29 cellular contexts compared by ENCODE assay signal in genomic region chr1:82287556-82287955, GRCh38.
DNase-seq lines count a peak whose midpoint lies in the region; ATAC-seq and TF ChIP-seq lines count a peak whose summit lies in the region.
"Had no signal": no experiment of that assay in that cellular context is flagged by ENCODE, and none has a peak within 500 bp of the region (broad histone marks: within the 10 kb centered on the region; RNA-seq: fewer than 3 reads in every experiment).

No MANE protein-coding gene starts in this region.

- no peak for ATAC-seq in body of pancreas
- ATAC-seq: A549; CD8-positive, alpha-beta T cell had no signal

- CTCF ChIA-PET in HEK293 (lab: Yijun Ruan, JAX) = no interaction called here

- POLR2A ChIA-PET in HEK293 (lab: Yijun Ruan, JAX) = no interaction called here

- no peaks in the 10 kb centered on the region for H3K27me3 ChIP-seq in body of pancreas
- H3K27me3 ChIP-seq: BE2C; BLaER1; BLaER1 treated with 17β-estradiol and CSF1 and Interleukin-3, amounts not matched to agents 10 nM and 100 nM had no signal

- H3K36me3 ChIP-seq in HEK293 (ENCODE audit: control insufficient read depth in 2 of 2, insufficient read depth in 1 of 2, low read length in 2 of 2) (no peaks in the 10 kb centered on the region), body of pancreas (replicated peaks in 1 of 2; ENCODE audit: insufficient read depth in 1 of 2, low read depth in 2 of 2) (no peaks in the 10 kb centered on the region)
- H3K36me3 ChIP-seq: BE2C; BLaER1; BLaER1 treated with 17β-estradiol and CSF1 and Interleukin-3, amounts not matched to agents 10 nM and 100 nM had no signal

- H3K27ac ChIP-seq in HEK293 (ENCODE audit: extremely low read depth, low read depth, low read length) (no peak overlapping the region), body of pancreas (no peak overlapping the region)
- H3K27ac ChIP-seq: 22Rv1; A549; BLaER1; BLaER1 treated with 17β-estradiol and CSF1 and Interleukin-3, amounts not matched to agents 10 nM and 100 nM; C4-2B had no signal

- H3K4me3 ChIP-seq in HEK293 (ENCODE audit: low read depth, low read length) = no peak overlapping the region
- H3K4me3 ChIP-seq in epithelial cell of esophagus (ENCODE audit: low read length) = no peak overlapping the region
- no peak overlapping the region for H3K4me3 ChIP-seq in body of pancreas
- H3K4me3 ChIP-seq: A549; BLaER1; BLaER1 treated with 17β-estradiol and CSF1 and Interleukin-3, amounts not matched to agents 10 nM and 100 nM had no signal

- intact Hi-C loops in body of pancreas (cut with DNase I) = no loop called here

- TF ChIP-seq CTCF in HEK293 (tag by site-specific recombination; IDR thresholded peaks at IDR 0.05) (no peak), epithelial cell of esophagus (IDR thresholded peaks at IDR 0.05; ENCODE audit: insufficient read depth, low read depth, low read length, missing control alignments) (no peak), body of pancreas (IDR thresholded peaks at IDR 0.05) (no peak)

- H3K9me3 ChIP-seq in HEK293 (ENCODE audit: control insufficient read depth, insufficient read depth, low read depth, low read length) (no peaks in the 10 kb centered on the region), body of pancreas (no peaks in the 10 kb centered on the region)
- H3K9me3 ChIP-seq: A549; BE2C; BLaER1; BLaER1 treated with 17β-estradiol and CSF1 and Interleukin-3, amounts not matched to agents 10 nM and 100 nM; Caco-2 had no signal

- no peaks in the 10 kb centered on the region for H3K4me1 ChIP-seq in HEK293 (ENCODE audit: control insufficient read depth, insufficient read depth, low read length)
- no peaks in the 10 kb centered on the region for H3K4me1 ChIP-seq in body of pancreas
- H3K4me1 ChIP-seq: A549, BE2C, BLaER1, Caco-2 had no signal

- DNase-seq in epithelial cell of esophagus (ENCODE audit: low read depth) (peak; percentile 2), NCI-H2227 treated with DMSO at 0.1 percent for 48 hours (lab: John Stamatoyannopoulos, UW) (no peak), body of pancreas (no peak)
- DNase-seq: 8988T; ACHN; AML-193; BE2C; C1 segment of cervical spinal cord; Caco-2; Calu3; CD4-positive, alpha-beta memory T cell; CD4-positive, alpha-beta T cell; CD4-positive, CD25-positive, alpha-beta regulatory T cell; CD8-positive, alpha-beta memory T cell; CD8-positive, alpha-beta T cell; COR-L47; DMS 273 treated with DMSO at 0.1 percent for 48 hours; DMS153; DMS53; DMS79; DMS79 treated with DMSO at 0.1 percent for 48 hours; DND-41; EL had no signal

- no peak for TF ChIP-seq POLR2A in body of pancreas (IDR thresholded peaks at IDR 0.05)

- 65 to 73% methylated on average over 3 of the region's 3 CpGs for WGBS in body of pancreas, 2 donors

TF ChIP-seq in HEK293, 187 proteins besides CTCF, POLR2A, EP300 and RAD21:
- TF ChIP-seq ZNF510 (tag by site-specific recombination; IDR thresholded peaks at IDR 0.05; ENCODE audit: insufficient replicate concordance) = peak; percentile 94
- no peak for TF ChIP-seq KLF16 (tag by site-specific recombination; IDR thresholded peaks at IDR 0.05)
TF ChIP-seq in HEK293: peak in this region for 1.
